8 cellular contexts compared by ENCODE assay signal in the genomic region with DNA sequence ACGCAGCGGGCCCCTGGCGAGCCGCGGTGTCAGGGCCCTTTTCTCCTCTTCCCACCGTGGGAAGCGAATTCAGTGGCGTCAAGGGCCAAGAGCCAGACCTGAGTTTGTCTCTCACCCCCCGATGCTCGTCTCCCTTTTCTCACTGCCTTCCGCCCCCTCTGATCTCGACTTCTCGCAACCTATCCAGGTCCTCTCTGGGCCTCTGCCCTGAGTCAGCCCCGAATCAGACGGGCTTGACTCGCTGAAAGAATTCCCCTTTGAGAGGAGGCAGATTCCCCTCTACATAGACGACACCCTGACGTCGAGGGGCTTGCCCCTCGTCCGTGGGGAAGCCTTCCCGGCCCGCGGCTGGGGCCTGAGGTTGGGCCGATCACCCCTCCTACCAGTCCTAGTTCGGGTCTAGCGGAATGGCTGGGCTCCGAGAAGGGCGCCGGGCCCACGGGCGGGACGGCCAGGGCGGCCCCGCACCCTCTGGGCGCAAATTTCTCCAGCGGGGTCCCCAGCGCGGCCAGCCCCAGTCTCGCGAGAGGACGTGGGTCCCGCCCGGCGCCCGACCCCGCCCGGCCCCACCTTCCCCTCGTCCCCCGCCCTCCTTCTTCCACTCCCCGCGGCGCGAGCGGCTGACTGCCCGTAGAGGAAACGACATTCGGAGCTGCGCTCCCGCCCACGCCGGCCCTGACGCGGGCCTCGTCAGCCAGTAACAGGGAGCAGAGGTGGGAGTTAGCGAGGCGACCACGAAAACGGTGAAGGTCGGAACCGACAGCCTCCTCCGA.
DNase-seq lines count a peak whose midpoint lies in the region; ATAC-seq and TF ChIP-seq lines count a peak whose summit lies in the region.

A gene with protein sequence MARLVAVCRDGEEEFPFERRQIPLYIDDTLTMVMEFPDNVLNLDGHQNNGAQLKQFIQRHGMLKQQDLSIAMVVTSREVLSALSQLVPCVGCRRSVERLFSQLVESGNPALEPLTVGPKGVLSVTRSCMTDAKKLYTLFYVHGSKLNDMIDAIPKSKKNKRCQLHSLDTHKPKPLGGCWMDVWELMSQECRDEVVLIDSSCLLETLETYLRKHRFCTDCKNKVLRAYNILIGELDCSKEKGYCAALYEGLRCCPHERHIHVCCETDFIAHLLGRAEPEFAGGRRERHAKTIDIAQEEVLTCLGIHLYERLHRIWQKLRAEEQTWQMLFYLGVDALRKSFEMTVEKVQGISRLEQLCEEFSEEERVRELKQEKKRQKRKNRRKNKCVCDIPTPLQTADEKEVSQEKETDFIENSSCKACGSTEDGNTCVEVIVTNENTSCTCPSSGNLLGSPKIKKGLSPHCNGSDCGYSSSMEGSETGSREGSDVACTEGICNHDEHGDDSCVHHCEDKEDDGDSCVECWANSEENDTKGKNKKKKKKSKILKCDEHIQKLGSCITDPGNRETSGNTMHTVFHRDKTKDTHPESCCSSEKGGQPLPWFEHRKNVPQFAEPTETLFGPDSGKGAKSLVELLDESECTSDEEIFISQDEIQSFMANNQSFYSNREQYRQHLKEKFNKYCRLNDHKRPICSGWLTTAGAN (plus strand): TSS at position 600 of the 773 bp plus-strand sequence. CDS start 806 bp downstream, outside the sequence.

- DNase-seq in AG09309 (ENCODE audit: low read depth) (peak; percentile 60), NCI-H446 treated with DMSO at 0.1 percent for 48 hours (lab: John Stamatoyannopoulos, UW) (peak; percentile 80), islet precursor cell (peak; percentile 98)
- DNase-seq in central memory CD4-positive, alpha-beta T cell, result peak; percentile 88
- peak; percentile 75 to 85 for DNase-seq in stimulated activated CD4-positive, alpha-beta T cell treated with anti-CD3 and anti-CD28 coated beads, Interleukin-12 subunit alpha, Interleukin-12 subunit beta, amount 100 ng/mL, for 24 hours (ENCODE audit: low read depth in 2 of 2)

- ATAC-seq in GM19043 (IDR thresholded peaks at IDR 0.05; ENCODE audit: low read depth, unreplicated experiment) (peak; percentile 38), HG03342 (IDR thresholded peaks at IDR 0.05; ENCODE audit: unreplicated experiment) (peak; percentile 42)
- peak; percentile 65 to 68 for ATAC-seq in activated CD4-positive, CD25-positive, alpha-beta regulatory T cell treated with anti-CD3 and anti-CD28 coated beads, Interleukin-2, amount 50 U/mL, for 24 hours

- peak within 1 kb of the TSS; percentile 90 for H3K4me3 ChIP-seq in AG09309 (ENCODE audit: control insufficient read depth, low read depth, low read length)

- TF ChIP-seq CTCF in AG09309 (IDR thresholded peaks at IDR 0.05; ENCODE audit: control insufficient read depth, insufficient read depth, low read depth, low read length, missing control alignments), result no peak

Comparison
In these comparisons a context has a peak if more than half of its experiments do, and no peak if none do; other contexts are left out.
1. Peak in every context shown above with its lines: DNase-seq, ATAC-seq and H3K4me3 ChIP-seq.